8 cellular contexts compared by ENCODE assay signal in genomic region chr16:30637952-30638351, GRCh38. TPM values are rescaled to one million over a fixed set of nuclear protein-coding genes. Genes with fewer than 3 reads are reported as not detected.
DNase-seq lines count a peak whose midpoint lies in the region; ATAC-seq and TF ChIP-seq lines count a peak whose summit lies in the region.

No MANE protein-coding gene starts in this region.

- no peak for ATAC-seq in aorta (ENCODE audit: low FRiP score)

- H3K4me1 ChIP-seq in Caco-2 (no peaks in the 10 kb centered on the region), Peyer's patch (peaks cover 0 to 9% (median 3%) of the 10 kb centered on the region in 4 donors), aorta (ENCODE audit: control insufficient read depth in 1 of 2, insufficient read depth in 2 of 2, low read length in 2 of 2) (no peaks in the 10 kb centered on the region), uterus (no peaks in the 10 kb centered on the region)

- H3K27me3 ChIP-seq in Caco-2 (replicated peaks; ENCODE audit: control insufficient read depth, insufficient read depth, low read length): no peaks in the 10 kb centered on the region
- H3K27me3 ChIP-seq in Peyer's patch: no peaks in the 10 kb centered on the region
- no peaks in the 10 kb centered on the region for H3K27me3 ChIP-seq in aorta (ENCODE audit: control insufficient read depth in 1 of 2, insufficient read depth in 2 of 2, low read length in 1 of 2)
- no peaks in the 10 kb centered on the region for H3K27me3 ChIP-seq in uterus

- WGBS in aorta, 2 donors: 10 to 24% methylated on average over 1 of the region's 1 CpG

- POLR2A ChIA-PET in Caco-2 (lab: Charles Lee): interaction anchor here (0.6 kb wide), 2 partner anchors 51 to 103 kb away, joined by 4 to 6 read pairs; no protein-coding TSS in a partner anchor

- H3K36me3 ChIP-seq in Caco-2 (ENCODE audit: control insufficient read depth, insufficient read depth, low read length) (no peaks in the 10 kb centered on the region), Peyer's patch (no peaks in the 10 kb centered on the region), aorta (ENCODE audit: control insufficient read depth in 1 of 2, insufficient read depth in 2 of 2, low read length in 1 of 2) (no peaks in the 10 kb centered on the region), uterus (no peaks in the 10 kb centered on the region)

- TF ChIP-seq POLR2A in Peyer's patch (IDR thresholded peaks at IDR 0.05) (no peak), uterus (IDR thresholded peaks at IDR 0.05) (no peak)

- BruUV-seq in Caco-2 (replicated peaks; lab: Mats Ljungman, UMichigan): no TSS peak

- no peak overlapping the region for H3K4me3 ChIP-seq in Caco-2 (ENCODE audit: low read depth, low read length)
- H3K4me3 ChIP-seq in Peyer's patch: no peak overlapping the region
- H3K4me3 ChIP-seq in aorta (ENCODE audit: low read length in 2 of 2): no peak overlapping the region
- H3K4me3 ChIP-seq in uterus: no peak overlapping the region

- DNase-seq in Caco-2 (peak in 1 of 2 experiments; percentile 59), HS-5 (ENCODE audit: low read depth) (peak; percentile 30), Peyer's patch (no peak), fibroblast of gingiva (ENCODE audit: low read depth) (peak; percentile 49), aorta (no peak), activated gamma-delta T cell (lab: John Stamatoyannopoulos, UW) (no peak), uterus (no peak)
- no peak for DNase-seq in effector CD4-positive, alpha-beta T cell

- H3K36me3 Mint-ChIP-seq in Caco-2 (ENCODE audit: insufficient read depth, unreplicated experiment): peaks cover 9% of the 10 kb centered on the region

- no peaks in the 10 kb centered on the region for H3K4me1 Mint-ChIP-seq in Caco-2 (ENCODE audit: low read depth, unreplicated experiment)

- H3K27ac ChIP-seq in Peyer's patch: no peak overlapping the region
- no peak overlapping the region for H3K27ac ChIP-seq in aorta (ENCODE audit: low read depth in 1 of 2, low read length in 2 of 2)
- no peak overlapping the region for H3K27ac ChIP-seq in uterus

- TF ChIP-seq CTCF in Caco-2 (IDR thresholded peaks at IDR 0.05; ENCODE audit: insufficient read depth in 1 of 2, low read depth in 1 of 2, low read length in 1 of 2, severe bottlenecking in 1 of 2, unreplicated experiment in 1 of 2) (peak; percentile 32 to 64), Peyer's patch (IDR thresholded peaks at IDR 0.05) (peak in 4 of 6 experiments; percentile 34 to 55 (median 46)), uterus (IDR thresholded peaks at IDR 0.05) (peak in 1 of 4 experiments; percentile 5)

- no peak overlapping the region for H3K27ac Mint-ChIP-seq in Caco-2 (ENCODE audit: unreplicated experiment)

- no peaks in the 10 kb centered on the region for H3K9me3 Mint-ChIP-seq in Caco-2 (ENCODE audit: unreplicated experiment)

- CTCF ChIA-PET in Caco-2 (lab: Charles Lee): interaction anchor here (0.6 to 1.5 kb wide), 6 partner anchors 13 to 526 kb away, joined by 3 to 7 read pairs (median 4); partner anchors contain the start of genes DCTPP1, FBRS and PRR14

- no peaks in the 10 kb centered on the region for H3K9me3 ChIP-seq in Caco-2
- H3K9me3 ChIP-seq in Peyer's patch: no peaks in the 10 kb centered on the region
- H3K9me3 ChIP-seq in aorta (ENCODE audit: control insufficient read depth, low read length): no peaks in the 10 kb centered on the region
- no peaks in the 10 kb centered on the region for H3K9me3 ChIP-seq in uterus

- intact Hi-C loops in Caco-2 (cut with micrococcal nuclease; ENCODE audit: unreplicated experiment): no loop called here
- intact Hi-C loops in aorta (cut with DNase I): no loop called here
- intact Hi-C loops in uterus (cut with DNase I; ENCODE audit: low total_unique reads): no loop called here

- H3K27me3 Mint-ChIP-seq in Caco-2 (ENCODE audit: insufficient read depth, unreplicated experiment): no peaks in the 10 kb centered on the region

- no peak overlapping the region for H3K4me3 Mint-ChIP-seq in Caco-2 (ENCODE audit: unreplicated experiment)

RNA-seq across cellular contexts. Expression of gene PRR14, which starts 12.8 kb away (rescaled TPM):
- total RNA-seq in Caco-2 (2022) (26.3 and 28.2 TPM in 2 replicates), Peyer's patch (100 to 1,000 TPM in 1 of 4 donors, 10 to 100 TPM in 3; 45.5 to 107 (median 65.0) TPM), aorta (10 to 100 TPM; 50.5 to 53.4 TPM), uterus (10 to 100 TPM in 2 of 4 donors, 1 to 10 TPM in 2; 1.0 to 82.4 (median 10.0) TPM)
- 100 to 1,000 TPM in 1 of 2 donors, 10 to 100 TPM in 1; 28.2 to 217 TPM for polyA plus RNA-seq in aorta

RNA-seq across cellular contexts. Expression of gene FBRS, which starts 20.3 kb away (rescaled TPM):
- 46.1 and 47.9 TPM in 2 replicates for total RNA-seq in Caco-2 (2022)
- total RNA-seq in Peyer's patch: 100 to 1,000 TPM in 1 of 4 donors, 10 to 100 TPM in 3; 51.2 to 167 (median 72.2) TPM
- total RNA-seq in aorta: 10 to 100 TPM; 52.7 to 56.0 TPM
- 10 to 100 TPM; 15.3 to 47.2 TPM for polyA plus RNA-seq in aorta
- total RNA-seq in uterus: 10 to 100 TPM in 2 of 4 donors, 1 to 10 TPM in 2; 8.5 to 78.4 (median 16.5) TPM

RNA-seq across cellular contexts. Expression of gene ZNF689, which starts 27.8 kb away (rescaled TPM):
- 11.4 and 11.7 TPM in 2 replicates for total RNA-seq in Caco-2 (2022)
- 10 to 100 TPM in 2 of 4 donors, 1 to 10 TPM in 2; 7.5 to 12.5 (median 9.9) TPM for total RNA-seq in Peyer's patch
- 1 to 10 TPM; 5.7 to 7.1 TPM for total RNA-seq in aorta
- 1 to 10 TPM; 2.9 to 3.3 TPM for polyA plus RNA-seq in aorta
- 10 to 100 TPM in 1 of 4 donors, 1 to 10 TPM in 3; 3.1 to 11.5 (median 7.0) TPM for total RNA-seq in uterus

RNA-seq across cellular contexts. Expression of gene ZNF785, which starts 52.5 kb away (rescaled TPM):
- total RNA-seq in Caco-2 (2022) (13.5 and 13.6 TPM in 2 replicates), Peyer's patch (10 to 100 TPM; 13.7 to 55.0 (median 29.3) TPM), aorta (10 to 100 TPM in 1 of 2 donors, 1 to 10 TPM in 1; 8.5 to 21.8 TPM), uterus (10 to 100 TPM in 2 of 4 donors, 1 to 10 TPM in 2; 6.8 to 37.4 (median 15.2) TPM)
- polyA plus RNA-seq in aorta: 1 to 10 TPM; 3.1 to 8.6 TPM

Comparison
In these comparisons a context has a peak if more than half of its experiments do, and no peak if none do; other contexts are left out.
1. DNase-seq: peak in HS-5 (single experiment) and fibroblast of gingiva (single experiment); none in Peyer's patch (0 of 3), effector CD4-positive, alpha-beta T cell (single experiment), aorta (0 of 2), activated gamma-delta T cell (single experiment) and uterus (0 of 2).